21 cellular contexts compared by ENCODE assay signal in genomic region chr14:41570415-41571155, GRCh38. TPM values are rescaled to one million over a fixed set of nuclear protein-coding genes. Genes with fewer than 3 reads are reported as not detected.
A peak's percentile ranks its signal among the peaks of the same experiment; 100 is the strongest.
DNase-seq lines count a peak whose midpoint lies in the region; FAIRE-seq and TF ChIP-seq lines count a peak whose summit lies in the region.
"Had no signal": no experiment of that assay in that cellular context is flagged by ENCODE, and none has a peak within 500 bp of the region (broad histone marks: within the 10 kb centered on the region; RNA-seq: fewer than 3 reads in every experiment).

No MANE protein-coding gene starts in this region.

- peak overlapping the region; percentile 4 to 40; a peak in 1 of 4 replicates for H3K4me2 ChIP-seq in H1 (ENCODE audit: insufficient read depth in 1 of 2, low read depth in 2 of 2, low read length in 2 of 2)
- H3K4me2 ChIP-seq: BLaER1 had no signal

- no peak overlapping the region for H2BK12ac ChIP-seq in H1 (ENCODE audit: low read depth, low read length)

- H3K27me3 ChIP-seq in HUES64 (ENCODE audit: insufficient read depth, low read length) (no peaks in the 10 kb centered on the region), H1 (replicated peaks in 1 of 4; ENCODE audit: control insufficient read depth in 3 of 4, extremely low read depth in 1 of 4, insufficient read depth in 3 of 4, low read length in 3 of 4) (no peaks in the 10 kb centered on the region)
- H3K27me3 ChIP-seq: adrenal gland, BLaER1, left lung, neutrophil had no signal

- no peak overlapping the region for H4K8ac ChIP-seq in H1 (ENCODE audit: extremely low read depth, insufficient read depth, low read length)

- no peak for FAIRE-seq in H1 (lab: Jason Lieb, UNC)
- FAIRE-seq: islet of Langerhans had no signal

- H2BK20ac ChIP-seq in H1 (ENCODE audit: low read length): no peak overlapping the region

- TF ChIP-seq EP300 in H1 (IDR thresholded peaks at IDR 0.05; ENCODE audit: borderline replicate concordance in 1 of 2, low read depth in 2 of 2, low read length in 2 of 2): no peak

- no peaks in the 10 kb centered on the region for H3K79me1 ChIP-seq in H1 (ENCODE audit: low read depth, low read length)

- no peak overlapping the region for H4K91ac ChIP-seq in H1 (replicated peaks; ENCODE audit: insufficient read length, low read length)

- no peak for TF ChIP-seq POLR2A in H1 (IDR thresholded peaks at IDR 0.05; ENCODE audit: control extremely low read depth in 1 of 2, low read depth in 2 of 2, low read length in 2 of 2)

- H3K36me3 ChIP-seq in HUES64 (ENCODE audit: insufficient read depth, low read length): no peaks in the 10 kb centered on the region
- H3K36me3 ChIP-seq in H1 (ENCODE audit: control insufficient read depth in 2 of 4, insufficient read depth in 4 of 4, low read length in 3 of 4): no peaks in the 10 kb centered on the region
- H3K36me3 ChIP-seq: adrenal gland, BLaER1, left lung, neutrophil had no signal

- 0 out of 2 replicates have a peak, but pooled peaks cover 2% of the 10 kb centered on the region for H3K23me2 ChIP-seq in H1 (ENCODE audit: low read depth, low read length)

- no peaks in the 10 kb centered on the region for H3K79me2 ChIP-seq in H1 (ENCODE audit: control insufficient read depth in 1 of 2, insufficient read depth in 2 of 2, low read length in 2 of 2)

- H4K20me1 ChIP-seq in H1 (replicated peaks in 1 of 2; ENCODE audit: control insufficient read depth in 1 of 2, insufficient read depth in 2 of 2, low read length in 2 of 2): no peaks in the 10 kb centered on the region
- H4K20me1 ChIP-seq: BLaER1 had no signal

- H3K4me1 ChIP-seq in HUES64 (ENCODE audit: insufficient read depth, low read length): peaks cover 13% of the 10 kb centered on the region
- H3K4me1 ChIP-seq in H1 (replicated peaks in 1 of 4; ENCODE audit: control insufficient read depth in 3 of 4, insufficient read depth in 4 of 4, low read length in 3 of 4): peaks cover 2 to 4% (median 3%) of the 10 kb centered on the region in 4 experiments; a peak in 3 of 7 replicates
- H3K4me1 ChIP-seq: adrenal gland, BLaER1, left lung had no signal

- H2BK15ac ChIP-seq in H1 (ENCODE audit: low read length): no peak overlapping the region

- H3K23ac ChIP-seq in H1 (ENCODE audit: insufficient read length): no peak overlapping the region

- no peak overlapping the region for H3K56ac ChIP-seq in H1 (replicated peaks; ENCODE audit: insufficient read length, low read depth, low read length)

- H3K4me3 ChIP-seq in HUES64 (ENCODE audit: low read length) (no peak overlapping the region), H1 (ENCODE audit: extremely low read depth in 1 of 4, insufficient read depth in 2 of 4, low read depth in 3 of 4, low read length in 4 of 4) (no peak overlapping the region)
- H3K4me3 ChIP-seq: adrenal gland, BLaER1, left lung had no signal

- no peak overlapping the region for H2BK120ac ChIP-seq in H1 (replicated peaks; ENCODE audit: low read depth, low read length)

- no peak overlapping the region for H2AK5ac ChIP-seq in H1 (ENCODE audit: low read depth, low read length)

- H3K9ac ChIP-seq in HUES64 (ENCODE audit: low read depth, low read length) (no peak overlapping the region), H1 (replicated peaks in 1 of 4; ENCODE audit: extremely low read depth in 1 of 4, low read depth in 3 of 4, low read length in 3 of 4) (peak overlapping the region in 1 of 4 experiments; percentile 50; a peak in 1 of 7 replicates)
- H3K9ac ChIP-seq: BLaER1 had no signal

- H2AFZ ChIP-seq in H1 (ENCODE audit: low read length): no peak overlapping the region

- POLR2A ChIA-PET in H1 (lab: Charles Lee; ENCODE audit: partially characterized antibody): interaction anchor here (0.6 kb wide), 1 partner anchor 435 kb away, joined by 3 read pairs; no protein-coding TSS in a partner anchor

- H4K5ac ChIP-seq in H1 (ENCODE audit: insufficient read length, low read depth, low read length): no peak overlapping the region

- TF ChIP-seq CTCF in H1 (IDR thresholded peaks at IDR 0.05; ENCODE audit: control extremely low read depth in 1 of 3, insufficient read depth in 1 of 3, low read depth in 1 of 3, low read length in 3 of 3): no peak

- no peak overlapping the region for H3K14ac ChIP-seq in H1 (ENCODE audit: insufficient read length)

- 79% methylated on average over 5 of the region's 5 CpGs for WGBS in HUES64
- 71% methylated on average over 5 of the region's 5 CpGs; no CpG with 5 or more reads in 1 of the 2 experiments for WGBS in H1 (ENCODE audit: extremely low coverage in 1 of 2, insufficient coverage in 1 of 2, insufficient read length in 1 of 2, insufficient replicate concordance in 2 of 2, low coverage in 1 of 2, low lambda C conversion rate in 2 of 2, missing lambda C conversion rate in 1 of 2), 2 experiments

- no peak overlapping the region; the same call in 1 of the 2 replicates for H2BK5ac ChIP-seq in H1 (ENCODE audit: low read depth, low read length)

- DNase-seq in NCI-H1417 treated with DMSO at 0.1 percent for 48 hours (lab: John Stamatoyannopoulos, UW) (peak; percentile 76), NCI-H345 treated with DMSO at 0.1 percent for 48 hours (lab: John Stamatoyannopoulos, UW; ENCODE audit: unreplicated experiment) (peak; percentile 79), H1 (ENCODE audit: low read depth in 1 of 2, low spot score in 2 of 2) (no peak), NCI-H2196 (lab: John Stamatoyannopoulos, UW; ENCODE audit: unreplicated experiment) (no peak), NCI-H1694 treated with DMSO at 0.1 percent for 48 hours (lab: John Stamatoyannopoulos, UW) (no peak)
- no peak for DNase-seq in activated CD4-positive, CD25-positive, alpha-beta regulatory T cell treated with anti-CD3 and anti-CD28 coated beads, Interleukin-2, amount 50 U/mL, for 72 hours
- DNase-seq: activated B cell treated with CpG ODN at 0.5 μM for 24 hours; activated naive CD4-positive, alpha-beta T cell treated with anti-CD3 and anti-CD28 coated beads for 36 hours; adrenal gland; DND-41; hypothalamus; left lung; mesendoderm; SIG-M5; stimulated activated CD4-positive, alpha-beta T cell treated with anti-CD3 and anti-CD28 coated beads, Interleukin-12 subunit alpha, Interleukin-12 subunit beta, amount 100 ng/mL, for 4 hours; stimulated activated CD4-positive, alpha-beta T cell treated with anti-CD3 and anti-CD28 coated beads, Interleukin-4, amount 100 ng/mL, for 1 hour; substantia nigra had no signal

- no peak overlapping the region for H3K4ac ChIP-seq in H1 (replicated peaks; ENCODE audit: insufficient read length, low read depth, low read length)

- no peak overlapping the region for H3K18ac ChIP-seq in H1 (ENCODE audit: extremely low read depth, low read length)

- no peak for TF ChIP-seq RAD21 in H1 (IDR thresholded peaks at IDR 0.05 in 1 of 2, conservative IDR thresholded peaks at IDR 0.05 in 1 of 2; ENCODE audit: low read depth in 2 of 2, low read length in 2 of 2)

- 0 out of 2 replicates have a peak, but pooled peaks cover 6% of the 10 kb centered on the region for H3K9me3 ChIP-seq in HUES64 (ENCODE audit: insufficient read depth, low read depth, low read length)
- 0 out of 4 replicates have a peak, but pooled peaks cover 0 to 3% of the 10 kb centered on the region in 2 experiments for H3K9me3 ChIP-seq in H1 (ENCODE audit: insufficient read depth in 2 of 2, low read depth in 1 of 2, low read length in 1 of 2)
- H3K9me3 ChIP-seq: adrenal gland, BLaER1, left lung, neutrophil had no signal

- CTCF ChIA-PET in H1 (lab: Charles Lee; ENCODE audit: partially characterized antibody): no interaction called here

- H3K27ac ChIP-seq in HUES64 (ENCODE audit: low read depth, low read length) (peak overlapping the region; percentile 69; the same call in 1 of the 2 replicates), H1 (ENCODE audit: low read depth, low read length) (no peak overlapping the region)
- H3K27ac ChIP-seq: adrenal gland, BLaER1, left lung, neutrophil had no signal

RNA-seq across cellular contexts. Expression of gene LRFN5, which starts 36.1 kb away (rescaled TPM):
- polyA plus RNA-seq in HUES64 (2013, experiment 1 of 2): 6.9 TPM
- 5.5 TPM for polyA plus RNA-seq in HUES64 (2013, experiment 2 of 2)
- 4.7 and 5.4 TPM in 2 replicates for total RNA-seq in H1 (2021; fragmentation: NEBNext Ultra II Directional; extraction: Animal tissue kit (Norgen Biotek cat#: 25700))
- polyA plus RNA-seq in H1 (2011; rRNA removed): 0.75 and 0.85 TPM in 2 replicates
- polyA plus RNA-seq in H1 (2011; cell fraction: cytosol; rRNA removed): 1.1 TPM
- polyA plus RNA-seq in H1 (2011; cell fraction: nucleus; rRNA removed): 0.94 TPM
- polyA plus RNA-seq in H1 (2012, experiment 1 of 2): 0.56 to 1.9 TPM (median 1.5 TPM) in 4 replicates
- polyA plus RNA-seq in H1 (2012, experiment 2 of 2): 0.17 TPM
- polyA plus RNA-seq in H1 (2013, experiment 1 of 2): 5.3 TPM
- 6.1 TPM for polyA plus RNA-seq in H1 (2013, experiment 2 of 2)
- 2.3 and 3.4 TPM in 2 replicates for polyA minus RNA-seq in H1 (2011; rRNA and poly(A)+ RNA removed)
- polyA minus RNA-seq in H1 (2011; cell fraction: cytosol; rRNA and poly(A)+ RNA removed): 1.5 TPM
- polyA minus RNA-seq in H1 (2011; cell fraction: nucleus; rRNA and poly(A)+ RNA removed): 12.1 TPM
- total RNA-seq: activated naive CD4-positive, alpha-beta T cell treated with anti-CD3 and anti-CD28 coated beads for 36 hours had no signal

Comparison
In these comparisons a context has a peak if more than half of its experiments do, and no peak if none do; other contexts are left out.
1. DNase-seq: peak in NCI-H1417 treated with DMSO at 0.1 percent for 48 hours (single experiment) and NCI-H345 treated with DMSO at 0.1 percent for 48 hours (single experiment); none in H1 (0 of 2), activated CD4-positive, CD25-positive, alpha-beta regulatory T cell treated with anti-CD3 and anti-CD28 coated beads, Interleukin-2, amount 50 U/mL, for 72 hours (single experiment), NCI-H2196 (single experiment) and NCI-H1694 treated with DMSO at 0.1 percent for 48 hours (single experiment).